Comparison of ENCODE assay signal across 8 cellular contexts in the genomic region with DNA sequence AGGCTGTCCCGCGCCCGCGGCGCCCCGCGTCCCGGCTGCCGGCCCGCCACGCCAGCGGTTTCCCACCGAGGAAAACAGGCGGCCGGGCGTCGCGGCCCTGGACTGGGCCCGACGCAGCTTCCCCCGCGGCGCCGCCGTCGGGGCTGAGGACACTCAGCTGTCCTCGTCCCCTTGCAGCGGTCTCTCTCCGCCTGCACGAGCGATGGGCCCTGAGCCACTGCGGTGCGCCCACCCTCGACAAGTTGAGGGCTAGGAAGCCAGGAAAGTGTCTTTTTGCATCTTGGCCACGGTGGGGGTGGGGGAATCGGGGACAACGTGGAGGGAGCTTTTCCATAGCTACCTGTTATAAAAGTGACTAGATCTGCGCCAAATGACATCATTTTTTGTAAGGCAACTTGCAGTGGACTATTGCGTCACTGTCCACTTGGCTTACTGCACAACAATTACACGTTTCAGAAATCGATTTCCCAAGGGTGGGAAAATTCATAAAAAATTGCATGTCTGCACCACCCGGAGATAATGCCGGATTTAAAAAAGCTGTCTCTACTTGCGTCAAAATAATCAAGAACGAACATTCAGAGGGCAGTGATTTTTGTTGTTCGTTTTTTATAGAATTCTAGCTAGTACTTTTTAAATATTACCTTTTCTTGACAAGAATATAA. TPM values are rescaled to one million over a fixed set of nuclear protein-coding genes. Genes with fewer than 3 reads are reported as not detected.
A peak's percentile ranks its signal among the peaks of the same experiment; 100 is the strongest.
DNase-seq lines count a peak whose midpoint lies in the region; ATAC-seq and TF ChIP-seq lines count a peak whose summit lies in the region.

No MANE protein-coding gene starts in this region.

- peak overlapping the region; percentile 92 for H3K27ac Mint-ChIP-seq in GM23338
- peak overlapping the region; percentile 100 for H3K27ac Mint-ChIP-seq in progenitor cell of endocrine pancreas

- TF ChIP-seq CTCF in GM23338 (conservative IDR thresholded peaks at IDR 0.05; ENCODE audit: low read depth in 2 of 2) = no peak
- no peak for TF ChIP-seq CTCF in progenitor cell of endocrine pancreas (IDR thresholded peaks at IDR 0.05; ENCODE audit: unreplicated experiment)

- H3K4me2 ChIP-seq in GM23338 = peak overlapping the region; percentile 76

- H3K79me2 ChIP-seq in GM23338 (replicated peaks; ENCODE audit: insufficient read depth) = peaks cover 40% of the 10 kb centered on the region

- peak overlapping the region; percentile 95 for H3K27ac ChIP-seq in GM23338 (ENCODE audit: low read depth)

- no peaks in the 10 kb centered on the region for H3K9me3 Mint-ChIP-seq in GM23338
- H3K9me3 Mint-ChIP-seq in activated T-cell treated with anti-CD3 and anti-CD28 coated beads, Interleukin-2, amount 50 U/mL, for 4 hours = no peaks in the 10 kb centered on the region
- no peaks in the 10 kb centered on the region for H3K9me3 Mint-ChIP-seq in progenitor cell of endocrine pancreas (ENCODE audit: low read depth)

- H3K4me1 ChIP-seq in GM23338 (ENCODE audit: insufficient read depth) = no peaks in the 10 kb centered on the region

- DNase-seq in NCI-H82 (lab: John Stamatoyannopoulos, UW) (peak; percentile 78), NCI-H82 treated with DMSO at 0.1 percent for 48 hours (lab: John Stamatoyannopoulos, UW; ENCODE audit: unreplicated experiment) (no peak), GM23338 (ENCODE audit: low spot score) (peak; percentile 23), LoVo (ENCODE audit: low spot score) (peak; percentile 23), globus pallidus (ENCODE audit: low spot score) (peak; percentile 38), progenitor cell of endocrine pancreas (ENCODE audit: low spot score, unreplicated experiment) (no peak)
- no peak for DNase-seq in activated T-cell treated with anti-CD3 and anti-CD28 coated beads, Interleukin-2, amount 50 U/mL, for 4 hours
- no peak for DNase-seq in stimulated activated CD4-positive, alpha-beta T cell treated with anti-CD3 and anti-CD28 coated beads, Interleukin-4, amount 100 ng/mL, for 1 hour

- no peaks in the 10 kb centered on the region for H3K36me3 ChIP-seq in GM23338 (ENCODE audit: insufficient read depth)

- ATAC-seq in GM23338 = peak; percentile 60
- ATAC-seq in activated T-cell treated with anti-CD3 and anti-CD28 coated beads, Interleukin-2, amount 50 U/mL, for 4 hours = peak; percentile 44 to 50

- H3K4me1 Mint-ChIP-seq in GM23338 = peaks cover 2% of the 10 kb centered on the region; the same call in 2 of the 3 replicates
- peaks cover 23% of the 10 kb centered on the region for H3K4me1 Mint-ChIP-seq in activated T-cell treated with anti-CD3 and anti-CD28 coated beads, Interleukin-2, amount 50 U/mL, for 4 hours (ENCODE audit: low read depth)
- peaks cover 9% of the 10 kb centered on the region for H3K4me1 Mint-ChIP-seq in progenitor cell of endocrine pancreas (ENCODE audit: low read depth)

- peak overlapping the region; percentile 91 for H3K4me3 ChIP-seq in GM23338

- H3K9me2 ChIP-seq in GM23338 (ENCODE audit: insufficient read depth) = no peaks in the 10 kb centered on the region

- no peak overlapping the region for H2AFZ ChIP-seq in GM23338

- no peaks in the 10 kb centered on the region for H3F3A ChIP-seq in GM23338 (replicated peaks; ENCODE audit: low read depth)

- peaks cover 37% of the 10 kb centered on the region for H3K27me3 ChIP-seq in GM23338 (ENCODE audit: insufficient read depth)

- H3K36me3 Mint-ChIP-seq in GM23338 (ENCODE audit: low read depth) (peaks cover 11% of the 10 kb centered on the region), progenitor cell of endocrine pancreas (ENCODE audit: insufficient read depth) (peaks cover 5% of the 10 kb centered on the region)
- H3K36me3 Mint-ChIP-seq in activated T-cell treated with anti-CD3 and anti-CD28 coated beads, Interleukin-2, amount 50 U/mL, for 4 hours (ENCODE audit: insufficient read depth) = peaks cover 6% of the 10 kb centered on the region

- H4K20me1 ChIP-seq in GM23338 (replicated peaks; ENCODE audit: insufficient read depth) = peaks cover 5% of the 10 kb centered on the region; the same call in 1 of the 2 replicates

- H3K4me3 Mint-ChIP-seq in GM23338 = peak overlapping the region; percentile 80
- peak overlapping the region; percentile 82 for H3K4me3 Mint-ChIP-seq in activated T-cell treated with anti-CD3 and anti-CD28 coated beads, Interleukin-2, amount 50 U/mL, for 4 hours
- peak overlapping the region; percentile 79 for H3K4me3 Mint-ChIP-seq in progenitor cell of endocrine pancreas (ENCODE audit: low read depth)

- peaks cover 10% of the 10 kb centered on the region for H3K27me3 Mint-ChIP-seq in GM23338 (ENCODE audit: insufficient read depth, low read depth, poor library complexity)
- no peaks in the 10 kb centered on the region for H3K27me3 Mint-ChIP-seq in activated T-cell treated with anti-CD3 and anti-CD28 coated beads, Interleukin-2, amount 50 U/mL, for 4 hours (ENCODE audit: low read depth)
- H3K27me3 Mint-ChIP-seq in progenitor cell of endocrine pancreas = no peaks in the 10 kb centered on the region

TF ChIP-seq in GM23338, 12 proteins besides CTCF, POLR2A, EP300 and RAD21:
- TF ChIP-seq CREB1 (CRISPR knock-in tag; IDR thresholded peaks at IDR 0.05; ENCODE audit: low read depth) (peak; percentile 52), EZH2phosphoT487 (IDR thresholded peaks at IDR 0.05; ENCODE audit: unreplicated experiment) (no peak)
- TF ChIP-seq, protein P1, sequence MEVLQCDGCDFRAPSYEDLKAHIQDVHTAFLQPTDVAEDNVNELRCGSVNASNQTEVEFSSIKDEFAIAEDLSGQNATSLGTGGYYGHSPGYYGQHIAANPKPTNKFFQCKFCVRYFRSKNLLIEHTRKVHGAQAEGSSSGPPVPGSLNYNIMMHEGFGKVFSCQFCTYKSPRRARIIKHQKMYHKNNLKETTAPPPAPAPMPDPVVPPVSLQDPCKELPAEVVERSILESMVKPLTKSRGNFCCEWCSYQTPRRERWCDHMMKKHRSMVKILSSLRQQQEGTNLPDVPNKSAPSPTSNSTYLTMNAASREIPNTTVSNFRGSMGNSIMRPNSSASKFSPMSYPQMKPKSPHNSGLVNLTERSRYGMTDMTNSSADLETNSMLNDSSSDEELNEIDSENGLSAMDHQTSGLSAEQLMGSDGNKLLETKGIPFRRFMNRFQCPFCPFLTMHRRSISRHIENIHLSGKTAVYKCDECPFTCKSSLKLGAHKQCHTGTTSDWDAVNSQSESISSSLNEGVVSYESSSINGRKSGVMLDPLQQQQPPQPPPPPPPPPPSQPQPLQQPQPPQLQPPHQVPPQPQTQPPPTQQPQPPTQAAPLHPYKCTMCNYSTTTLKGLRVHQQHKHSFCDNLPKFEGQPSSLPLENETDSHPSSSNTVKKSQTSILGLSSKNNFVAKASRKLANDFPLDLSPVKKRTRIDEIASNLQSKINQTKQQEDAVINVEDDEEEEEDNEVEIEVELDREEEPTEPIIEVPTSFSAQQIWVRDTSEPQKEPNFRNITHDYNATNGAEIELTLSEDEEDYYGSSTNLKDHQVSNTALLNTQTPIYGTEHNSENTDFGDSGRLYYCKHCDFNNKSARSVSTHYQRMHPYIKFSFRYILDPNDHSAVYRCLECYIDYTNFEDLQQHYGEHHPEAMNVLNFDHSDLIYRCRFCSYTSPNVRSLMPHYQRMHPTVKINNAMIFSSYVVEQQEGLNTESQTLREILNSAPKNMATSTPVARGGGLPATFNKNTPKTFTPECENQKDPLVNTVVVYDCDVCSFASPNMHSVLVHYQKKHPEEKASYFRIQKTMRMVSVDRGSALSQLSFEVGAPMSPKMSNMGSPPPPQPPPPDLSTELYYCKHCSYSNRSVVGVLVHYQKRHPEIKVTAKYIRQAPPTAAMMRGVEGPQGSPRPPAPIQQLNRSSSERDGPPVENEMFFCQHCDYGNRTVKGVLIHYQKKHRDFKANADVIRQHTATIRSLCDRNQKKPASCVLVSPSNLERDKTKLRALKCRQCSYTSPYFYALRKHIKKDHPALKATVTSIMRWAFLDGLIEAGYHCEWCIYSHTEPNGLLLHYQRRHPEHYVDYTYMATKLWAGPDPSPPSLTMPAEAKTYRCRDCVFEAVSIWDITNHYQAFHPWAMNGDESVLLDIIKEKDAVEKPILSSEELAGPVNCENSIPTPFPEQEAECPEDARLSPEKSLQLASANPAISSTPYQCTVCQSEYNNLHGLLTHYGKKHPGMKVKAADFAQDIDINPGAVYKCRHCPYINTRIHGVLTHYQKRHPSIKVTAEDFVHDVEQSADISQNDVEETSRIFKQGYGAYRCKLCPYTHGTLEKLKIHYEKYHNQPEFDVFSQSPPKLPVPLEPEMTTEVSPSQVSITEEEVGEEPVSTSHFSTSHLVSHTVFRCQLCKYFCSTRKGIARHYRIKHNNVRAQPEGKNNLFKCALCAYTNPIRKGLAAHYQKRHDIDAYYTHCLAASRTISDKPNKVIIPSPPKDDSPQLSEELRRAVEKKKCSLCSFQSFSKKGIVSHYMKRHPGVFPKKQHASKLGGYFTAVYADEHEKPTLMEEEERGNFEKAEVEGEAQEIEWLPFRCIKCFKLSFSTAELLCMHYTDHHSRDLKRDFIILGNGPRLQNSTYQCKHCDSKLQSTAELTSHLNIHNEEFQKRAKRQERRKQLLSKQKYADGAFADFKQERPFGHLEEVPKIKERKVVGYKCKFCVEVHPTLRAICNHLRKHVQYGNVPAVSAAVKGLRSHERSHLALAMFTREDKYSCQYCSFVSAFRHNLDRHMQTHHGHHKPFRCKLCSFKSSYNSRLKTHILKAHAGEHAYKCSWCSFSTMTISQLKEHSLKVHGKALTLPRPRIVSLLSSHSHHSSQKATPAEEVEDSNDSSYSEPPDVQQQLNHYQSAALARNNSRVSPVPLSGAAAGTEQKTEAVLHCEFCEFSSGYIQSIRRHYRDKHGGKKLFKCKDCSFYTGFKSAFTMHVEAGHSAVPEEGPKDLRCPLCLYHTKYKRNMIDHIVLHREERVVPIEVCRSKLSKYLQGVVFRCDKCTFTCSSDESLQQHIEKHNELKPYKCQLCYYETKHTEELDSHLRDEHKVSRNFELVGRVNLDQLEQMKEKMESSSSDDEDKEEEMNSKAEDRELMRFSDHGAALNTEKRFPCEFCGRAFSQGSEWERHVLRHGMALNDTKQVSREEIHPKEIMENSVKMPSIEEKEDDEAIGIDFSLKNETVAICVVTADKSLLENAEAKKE (CRISPR knock-in tag; IDR thresholded peaks at IDR 0.05) = no peak

RNA-seq across cellular contexts. Expression of a gene that starts 1.1 kb away (rescaled TPM):
- 15.0 and 15.3 TPM in 2 replicates for total RNA-seq in GM23338 (2014; rRNA removed; shearing (Covaris generic))
- 2.2 and 2.4 TPM in 2 replicates for polyA plus RNA-seq in GM23338 (2016; fragmentation: Nextera tagmentation; extraction: Ambion mirVana)
- total RNA-seq in activated T-cell treated with anti-CD3 and anti-CD28 coated beads, Interleukin-2, amount 50 U/mL, for 4 hours = 10 to 100 TPM; 10.4 to 11.8 (median 10.9) TPM
- total RNA-seq in progenitor cell of endocrine pancreas = 16.0 and 16.2 TPM in 2 replicates

RNA-seq across cellular contexts. Expression of a gene that starts 28.9 kb away (rescaled TPM):
- 246 and 323 TPM in 2 replicates for total RNA-seq in GM23338 (2014; rRNA removed; shearing (Covaris generic))
- polyA plus RNA-seq in GM23338 (2016; fragmentation: Nextera tagmentation; extraction: Ambion mirVana) = 83.3 and 90.5 TPM in 2 replicates
- total RNA-seq in activated T-cell treated with anti-CD3 and anti-CD28 coated beads, Interleukin-2, amount 50 U/mL, for 4 hours = 100 to 1,000 TPM; 257 to 313 (median 258) TPM
- 473 and 501 TPM in 2 replicates for total RNA-seq in progenitor cell of endocrine pancreas

Comparison
In these comparisons a context has a peak if more than half of its experiments do, and no peak if none do; other contexts are left out.
1. DNase-seq: peak in NCI-H82 (single experiment), GM23338 (single experiment), LoVo (single experiment) and globus pallidus (single experiment); none in NCI-H82 treated with DMSO at 0.1 percent for 48 hours (single experiment), activated T-cell treated with anti-CD3 and anti-CD28 coated beads, Interleukin-2, amount 50 U/mL, for 4 hours (single experiment), progenitor cell of endocrine pancreas (single experiment) and stimulated activated CD4-positive, alpha-beta T cell treated with anti-CD3 and anti-CD28 coated beads, Interleukin-4, amount 100 ng/mL, for 1 hour (single experiment).
2. Peak in every context shown above with its lines, with median percentiles within 50 percentile points of each other: H3K4me3 Mint-ChIP-seq.